In genomic region chr17:67272312-67273050, GRCh38 we compare ENCODE assay signal across 12 cellular contexts. TPM values are rescaled to one million over a fixed set of nuclear protein-coding genes. Genes with fewer than 3 reads are reported as not detected.
DNase-seq lines count a peak whose midpoint lies in the region; ATAC-seq and TF ChIP-seq lines count a peak whose summit lies in the region.
"Had no signal": no experiment of that assay in that cellular context is flagged by ENCODE, and none has a peak within 500 bp of the region (broad histone marks: within the 10 kb centered on the region; RNA-seq: fewer than 3 reads in every experiment).

No MANE protein-coding gene starts in this region.

- POLR2A ChIA-PET in BJ (lab: Charles Lee) = no interaction called here
- POLR2A ChIA-PET in activated CD8-positive, alpha-beta T cell treated with anti-CD3 and anti-CD28 coated beads for 36 hours (lab: Charles Lee) = no interaction called here

- no peak for ATAC-seq in activated CD8-positive, alpha-beta T cell treated with anti-CD3 and anti-CD28 coated beads for 36 hours
- ATAC-seq in stimulated activated memory B cell treated with anti-CD40 and anti-IgM and Interleukin-4, amounts not matched to agents 10 μg/mL and 1 μg/mL and 100 μg/mL, for 72 hours = no peak
- ATAC-seq: mucosa of descending colon had no signal

- H3K4me1 Mint-ChIP-seq in HFFc6 (ENCODE audit: low read depth) = no peaks in the 10 kb centered on the region
- no peaks in the 10 kb centered on the region for H3K4me1 Mint-ChIP-seq in activated CD8-positive, alpha-beta T cell treated with anti-CD3 and anti-CD28 coated beads for 36 hours (ENCODE audit: low read depth)
- H3K4me1 Mint-ChIP-seq in stimulated activated memory B cell treated with anti-CD40 and anti-IgM and Interleukin-4, amounts not matched to agents 10 μg/mL and 1 μg/mL and 100 μg/mL, for 72 hours = no peaks in the 10 kb centered on the region

- CTCF ChIA-PET in BJ (lab: Yijun Ruan, JAX) = interaction anchor here (0.7 to 2.3 kb wide), 4 partner anchors 13 to 60 kb away, joined by 3 to 6 read pairs (median 4); no protein-coding TSS in a partner anchor
- CTCF ChIA-PET in activated CD8-positive, alpha-beta T cell treated with anti-CD3 and anti-CD28 coated beads for 36 hours (lab: Charles Lee) = interaction anchor here (0.6 to 2.7 kb wide), 16 partner anchors 9 to 191 kb away, joined by 3 to 11 read pairs (median 4); partner anchors contain the start of gene HELZ

- no peaks in the 10 kb centered on the region for H3K27me3 ChIP-seq in BJ (ENCODE audit: control insufficient read depth, insufficient read depth, low read length)
- H3K27me3 ChIP-seq: spleen had no signal

- H3K9me3 Mint-ChIP-seq in HFFc6 = no peaks in the 10 kb centered on the region
- no peaks in the 10 kb centered on the region for H3K9me3 Mint-ChIP-seq in activated CD8-positive, alpha-beta T cell treated with anti-CD3 and anti-CD28 coated beads for 36 hours
- no peaks in the 10 kb centered on the region for H3K9me3 Mint-ChIP-seq in stimulated activated memory B cell treated with anti-CD40 and anti-IgM and Interleukin-4, amounts not matched to agents 10 μg/mL and 1 μg/mL and 100 μg/mL, for 72 hours

- no peak overlapping the region for H3K4me3 Mint-ChIP-seq in HFFc6
- H3K4me3 Mint-ChIP-seq in activated CD8-positive, alpha-beta T cell treated with anti-CD3 and anti-CD28 coated beads for 36 hours = no peak overlapping the region
- H3K4me3 Mint-ChIP-seq in stimulated activated memory B cell treated with anti-CD40 and anti-IgM and Interleukin-4, amounts not matched to agents 10 μg/mL and 1 μg/mL and 100 μg/mL, for 72 hours = no peak overlapping the region

- intact Hi-C loops in activated CD8-positive, alpha-beta T cell treated with anti-CD3 and anti-CD28 coated beads for 36 hours (cut with micrococcal nuclease) = no loop called here

- DNase-seq in BJ (ENCODE audit: low read depth) (no peak), HFFc6 (no peak), iPS-NIHi11 (ENCODE audit: low spot score) (peak; percentile 60), SW480 (ENCODE audit: low spot score) (no peak), GM20000 (ENCODE audit: low spot score) (no peak), NCI-H2227 treated with DMSO at 0.1 percent for 48 hours (lab: John Stamatoyannopoulos, UW) (no peak)
- peak; percentile 33 for DNase-seq in activated CD8-positive, alpha-beta T cell treated with anti-CD3 and anti-CD28 coated beads for 36 hours
- DNase-seq: mucosa of descending colon, NCI-H2081, SHP77, spleen had no signal

- H3K27ac Mint-ChIP-seq in HFFc6 = no peak overlapping the region
- no peak overlapping the region for H3K27ac Mint-ChIP-seq in activated CD8-positive, alpha-beta T cell treated with anti-CD3 and anti-CD28 coated beads for 36 hours
- no peak overlapping the region for H3K27ac Mint-ChIP-seq in stimulated activated memory B cell treated with anti-CD40 and anti-IgM and Interleukin-4, amounts not matched to agents 10 μg/mL and 1 μg/mL and 100 μg/mL, for 72 hours

- H3K27me3 Mint-ChIP-seq in HFFc6 (ENCODE audit: insufficient read depth) = peaks cover 4% of the 10 kb centered on the region
- H3K27me3 Mint-ChIP-seq in activated CD8-positive, alpha-beta T cell treated with anti-CD3 and anti-CD28 coated beads for 36 hours = no peaks in the 10 kb centered on the region
- no peaks in the 10 kb centered on the region for H3K27me3 Mint-ChIP-seq in stimulated activated memory B cell treated with anti-CD40 and anti-IgM and Interleukin-4, amounts not matched to agents 10 μg/mL and 1 μg/mL and 100 μg/mL, for 72 hours

- no peak overlapping the region for H3K4me3 ChIP-seq in BJ (ENCODE audit: low read depth, low read length)
- H3K4me3 ChIP-seq: mucosa of descending colon, spleen had no signal

- TF ChIP-seq CTCF in BJ (IDR thresholded peaks at IDR 0.05; ENCODE audit: insufficient read depth, low read depth, low read length) (peak; percentile 35; the same call in 1 of the 2 replicates), HFFc6 (IDR thresholded peaks at IDR 0.05) (peak; percentile 67), GM20000 (IDR thresholded peaks at IDR 0.05; ENCODE audit: extremely low read depth, missing control alignments) (no peak)
- TF ChIP-seq CTCF in activated CD8-positive, alpha-beta T cell treated with anti-CD3 and anti-CD28 coated beads for 36 hours (IDR thresholded peaks at IDR 0.05) = no peak

- H3K36me3 ChIP-seq in BJ (ENCODE audit: control insufficient read depth, insufficient read depth, low read length) = no peaks in the 10 kb centered on the region
- H3K36me3 ChIP-seq: spleen had no signal

- no peaks in the 10 kb centered on the region for H3K36me3 Mint-ChIP-seq in HFFc6 (ENCODE audit: low read depth)
- H3K36me3 Mint-ChIP-seq in activated CD8-positive, alpha-beta T cell treated with anti-CD3 and anti-CD28 coated beads for 36 hours (ENCODE audit: low read depth) = no peaks in the 10 kb centered on the region
- no peaks in the 10 kb centered on the region for H3K36me3 Mint-ChIP-seq in stimulated activated memory B cell treated with anti-CD40 and anti-IgM and Interleukin-4, amounts not matched to agents 10 μg/mL and 1 μg/mL and 100 μg/mL, for 72 hours

RNA-seq across cellular contexts. Expression of gene HELZ, which starts 27.5 kb away (rescaled TPM):
- polyA plus RNA-seq in BJ (2011; rRNA removed) = 8.4 and 15.1 TPM in 2 replicates
- polyA minus RNA-seq in BJ (2011; rRNA and poly(A)+ RNA removed) = 28.0 and 28.8 TPM in 2 replicates
- total RNA-seq in HFFc6 (2021; fragmentation: NEBNext Ultra II Directional; extraction: Animal tissue kit (Norgen Biotek cat#: 25700)) = 10 to 100 TPM; 36.0 to 46.2 (median 38.4) TPM
- 10 to 100 TPM; 74.4 to 74.9 TPM for total RNA-seq in activated CD8-positive, alpha-beta T cell treated with anti-CD3 and anti-CD28 coated beads for 36 hours

Comparison
In these comparisons a context has a peak if more than half of its experiments do, and no peak if none do; other contexts are left out.
1. DNase-seq: peak in activated CD8-positive, alpha-beta T cell treated with anti-CD3 and anti-CD28 coated beads for 36 hours (single experiment) and iPS-NIHi11 (single experiment); none in BJ (single experiment), HFFc6 (single experiment), SW480 (single experiment), GM20000 (single experiment) and NCI-H2227 treated with DMSO at 0.1 percent for 48 hours (single experiment).
2. CTCF ChIP-seq: peak in BJ (single experiment) and HFFc6 (single experiment); none in activated CD8-positive, alpha-beta T cell treated with anti-CD3 and anti-CD28 coated beads for 36 hours (single experiment) and GM20000 (single experiment).